ENCODE assay signal across 11 cellular contexts in genomic region chr19:1073956-1074511, GRCh38. TPM values are rescaled to one million over a fixed set of nuclear protein-coding genes. Genes with fewer than 3 reads are reported as not detected.
DNase-seq lines count a peak whose midpoint lies in the region; ATAC-seq and TF ChIP-seq lines count a peak whose summit lies in the region.
"Had no signal": no experiment of that assay in that cellular context is flagged by ENCODE, and none has a peak within 500 bp of the region (broad histone marks: within the 10 kb centered on the region; RNA-seq: fewer than 3 reads in every experiment).

No MANE protein-coding gene starts in this region.

- TF ChIP-seq CTCF in Calu3 (IDR thresholded peaks at IDR 0.05; ENCODE audit: unreplicated experiment) (no peak), neutrophil (IDR thresholded peaks at IDR 0.05) (no peak)

- no peaks in the 10 kb centered on the region for H3K27me3 ChIP-seq in neutrophil

- CTCF ChIA-PET in Calu3 (lab: Charles Lee) = interaction anchor here (1.4 kb wide), 1 partner anchor 9 kb away, joined by 12 read pairs; no protein-coding TSS in a partner anchor

- ATAC-seq in HG03354 (IDR thresholded peaks at IDR 0.05; ENCODE audit: poor library complexity, severe bottlenecking, unreplicated experiment) (no peak), GM18511 (IDR thresholded peaks at IDR 0.05; ENCODE audit: unreplicated experiment) (no peak)

- no peaks in the 10 kb centered on the region for H3K9me3 Mint-ChIP-seq in Calu3 (ENCODE audit: low read depth, unreplicated experiment)
- H3K9me3 Mint-ChIP-seq in activated naive CD4-positive, alpha-beta T cell treated with anti-CD3 and anti-CD28 coated beads, Interleukin-2, amount 50 U/mL, for 24 hours = no peaks in the 10 kb centered on the region
- H3K9me3 Mint-ChIP-seq: H9 had no signal

- H3K4me1 ChIP-seq in neutrophil (ENCODE audit: control insufficient read depth in 1 of 2, insufficient read depth in 1 of 2, low read depth in 1 of 2, low read length in 1 of 2) = peaks cover 82% of the 10 kb centered on the region in 2 experiments

- BruUV-seq in Calu3 (replicated peaks; lab: Mats Ljungman, UMichigan) = no TSS peak

- H3K27ac ChIP-seq in KOPT-K1 (ENCODE audit: low read depth, low read length, poor library complexity, severe bottlenecking) (peak overlapping the region; percentile 60), neutrophil (peak overlapping the region; percentile 89)

- H3K36me3 Mint-ChIP-seq in Calu3 (ENCODE audit: insufficient read depth, unreplicated experiment) = peaks cover 6% of the 10 kb centered on the region
- peaks cover 5% of the 10 kb centered on the region for H3K36me3 Mint-ChIP-seq in activated naive CD4-positive, alpha-beta T cell treated with anti-CD3 and anti-CD28 coated beads, Interleukin-2, amount 50 U/mL, for 24 hours

- H3K27ac Mint-ChIP-seq in Calu3 (ENCODE audit: unreplicated experiment) = no peak overlapping the region
- peak overlapping the region; percentile 62 for H3K27ac Mint-ChIP-seq in activated naive CD4-positive, alpha-beta T cell treated with anti-CD3 and anti-CD28 coated beads, Interleukin-2, amount 50 U/mL, for 24 hours
- H3K27ac Mint-ChIP-seq: H9 had no signal

- H3K4me1 Mint-ChIP-seq in Calu3 (ENCODE audit: low read depth, unreplicated experiment) = no peaks in the 10 kb centered on the region
- peaks cover 56% of the 10 kb centered on the region for H3K4me1 Mint-ChIP-seq in activated naive CD4-positive, alpha-beta T cell treated with anti-CD3 and anti-CD28 coated beads, Interleukin-2, amount 50 U/mL, for 24 hours

- no peak for DNase-seq in Calu3
- DNase-seq in NCI-H187 (lab: John Stamatoyannopoulos, UW) = no peak
- DNase-seq in NCI-H510A (lab: John Stamatoyannopoulos, UW) = no peak
- DNase-seq: EL, H9, kidney glomerular epithelial cell had no signal

- H3K9me3 ChIP-seq in KOPT-K1 (ENCODE audit: insufficient read depth, low read length, poor library complexity, severe bottlenecking) (no peaks in the 10 kb centered on the region), neutrophil (no peaks in the 10 kb centered on the region)

- H3K36me3 ChIP-seq in KOPT-K1 (ENCODE audit: insufficient read depth, low read length) (peaks cover 80% of the 10 kb centered on the region), neutrophil (peaks cover 90% of the 10 kb centered on the region)

- H3K27me3 Mint-ChIP-seq in Calu3 (ENCODE audit: unreplicated experiment) = no peaks in the 10 kb centered on the region
- H3K27me3 Mint-ChIP-seq in activated naive CD4-positive, alpha-beta T cell treated with anti-CD3 and anti-CD28 coated beads, Interleukin-2, amount 50 U/mL, for 24 hours = no peaks in the 10 kb centered on the region

- H3K4me3 Mint-ChIP-seq in Calu3 (ENCODE audit: low read depth, unreplicated experiment) = peak overlapping the region; percentile 41
- H3K4me3 Mint-ChIP-seq in activated naive CD4-positive, alpha-beta T cell treated with anti-CD3 and anti-CD28 coated beads, Interleukin-2, amount 50 U/mL, for 24 hours = peak overlapping the region; percentile 65
- H3K4me3 Mint-ChIP-seq: H9 had no signal

- peak overlapping the region; percentile 31 to 73 for H3K4me3 ChIP-seq in neutrophil (ENCODE audit: low read depth in 1 of 2, low read length in 1 of 2)

- intact Hi-C loops in Calu3 (cut with micrococcal nuclease; ENCODE audit: unreplicated experiment) = no loop called here

RNA-seq across cellular contexts. Expression of gene ARHGAP45, which starts 7.1 kb away (rescaled TPM):
- 10.4 and 12.0 TPM in 2 replicates for total RNA-seq in Calu3 (2022)

RNA-seq across cellular contexts. Expression of gene POLR2E, which starts 21.1 kb away (rescaled TPM):
- total RNA-seq in Calu3 (2022) = 141 and 144 TPM in 2 replicates

RNA-seq across cellular contexts. Expression of gene GPX4, which starts 29.8 kb away (rescaled TPM):
- 246 and 251 TPM in 2 replicates for total RNA-seq in Calu3 (2022)

RNA-seq across cellular contexts. Expression of gene ABCA7, which starts 34.1 kb away (rescaled TPM):
- total RNA-seq in Calu3 (2022) = 22.7 and 24.3 TPM in 2 replicates

RNA-seq across cellular contexts. Expression of gene CNN2, which starts 47.6 kb away (rescaled TPM):
- 135 and 151 TPM in 2 replicates for total RNA-seq in Calu3 (2022)
